In the genomic region with DNA sequence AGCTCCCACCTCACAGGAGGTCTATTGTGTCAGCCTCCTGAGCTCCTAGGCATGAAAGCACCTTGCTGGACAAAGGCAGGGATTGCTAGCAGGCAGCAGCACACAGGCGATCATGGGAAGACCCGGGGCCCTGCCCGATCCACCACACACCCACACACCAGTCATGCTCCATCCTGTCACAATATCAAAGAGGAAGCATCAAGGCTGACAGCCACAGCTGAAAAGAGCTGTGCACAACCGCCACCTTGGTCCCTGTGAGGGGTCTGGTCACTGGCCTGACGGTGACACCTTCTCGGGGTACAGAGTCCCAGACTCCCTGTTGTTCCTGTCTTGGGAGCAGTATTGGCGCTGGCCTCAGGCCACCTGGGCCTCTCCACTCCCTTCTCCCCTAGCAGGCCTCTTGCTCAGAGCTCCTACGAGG, we compare ENCODE assay signal across 23 cellular contexts.
DNase-seq lines count a peak whose midpoint lies in the region; ATAC-seq and TF ChIP-seq lines count a peak whose summit lies in the region.
"Had no signal": no experiment of that assay in that cellular context is flagged by ENCODE, and none has a peak within 500 bp of the region (broad histone marks: within the 10 kb centered on the region; RNA-seq: fewer than 3 reads in every experiment).

No MANE protein-coding gene starts in this region.

- peaks cover 5 to 19% of the 10 kb centered on the region in 2 donors for H3K27me3 Mint-ChIP-seq in effector memory CD8-positive, alpha-beta T cell
- H3K27me3 Mint-ChIP-seq: CD4-positive, CD25-positive, alpha-beta regulatory T cell had no signal

- H3K9me3 ChIP-seq in Peyer's patch, result no peaks in the 10 kb centered on the region
- no peaks in the 10 kb centered on the region for H3K9me3 ChIP-seq in lower lobe of right lung
- H3K9me3 ChIP-seq: A549, heart left ventricle, left ventricle myocardium inferior had no signal

- peaks cover 6% of the 10 kb centered on the region for H3K36me3 Mint-ChIP-seq in effector memory CD8-positive, alpha-beta T cell (ENCODE audit: insufficient read depth)
- H3K36me3 Mint-ChIP-seq: brain; CD4-positive, CD25-positive, alpha-beta regulatory T cell had no signal

- no peaks in the 10 kb centered on the region for H3K9me3 Mint-ChIP-seq in effector memory CD8-positive, alpha-beta T cell
- H3K9me3 Mint-ChIP-seq: activated T-helper 2 cell treated with anti-CD3 and anti-CD28 coated beads, Interferon-gamma antibody, Interleukin-2, Interleukin-4, amounts not matched to agents 10 μg/mL and 5 μg/mL and 100 μg/mL, durations not matched to agents 14 hours and 24 hours and 36 hours; brain; CD4-positive, CD25-positive, alpha-beta regulatory T cell had no signal

- H3K27ac Mint-ChIP-seq in effector memory CD8-positive, alpha-beta T cell, result no peak overlapping the region
- H3K27ac Mint-ChIP-seq: activated T-helper 2 cell treated with anti-CD3 and anti-CD28 coated beads, Interferon-gamma antibody, Interleukin-2, Interleukin-4, amounts not matched to agents 10 μg/mL and 5 μg/mL and 100 μg/mL, durations not matched to agents 14 hours and 24 hours and 36 hours had no signal

- TF ChIP-seq CTCF in Peyer's patch (IDR thresholded peaks at IDR 0.05) (no peak), lower lobe of right lung (IDR thresholded peaks at IDR 0.05) (no peak)

- peak; percentile 23 for DNase-seq in Right ventricle myocardium inferior (ENCODE audit: missing footprints)
- no peak for DNase-seq in left cardiac atrium
- peak in 2 of 3 donors; percentile 24 to 44 for DNase-seq in Peyer's patch
- DNase-seq in lower lobe of right lung, result peak; percentile 67
- DNase-seq in effector memory CD8-positive, alpha-beta T cell, result no peak
- no peak for DNase-seq in SIG-M5 (lab: John Stamatoyannopoulos, UW)
- no peak for DNase-seq in substantia nigra (lab: John Stamatoyannopoulos, UW)
- DNase-seq: activated CD4-positive, CD25-positive, alpha-beta regulatory T cell treated with anti-CD3 and anti-CD28 coated beads, Interleukin-2, amount 50 U/mL, for 72 hours; CD4-positive, CD25-positive, alpha-beta regulatory T cell; DMS153; Karpas-422; left ventricle myocardium inferior; NCI-H1417; NCI-H524; retina; stimulated activated CD4-positive, alpha-beta T cell treated with anti-CD3 and anti-CD28 coated beads, Interleukin-12 subunit alpha, Interleukin-12 subunit beta, amount 100 ng/mL, for 4 hours; T1000 had no signal

- no peak overlapping the region for H3K4me3 Mint-ChIP-seq in effector memory CD8-positive, alpha-beta T cell
- H3K4me3 Mint-ChIP-seq: brain had no signal

- no peaks in the 10 kb centered on the region for H3K4me1 ChIP-seq in Peyer's patch
- no peaks in the 10 kb centered on the region for H3K4me1 ChIP-seq in lower lobe of right lung
- H3K4me1 ChIP-seq: A549, heart left ventricle, left ventricle myocardium inferior had no signal

- H3K4me1 Mint-ChIP-seq in effector memory CD8-positive, alpha-beta T cell (ENCODE audit: low read depth in 2 of 2), result peaks cover 0 to 4% of the 10 kb centered on the region in 2 donors
- H3K4me1 Mint-ChIP-seq: brain; CD4-positive, CD25-positive, alpha-beta regulatory T cell had no signal

- no peak for TF ChIP-seq POLR2A in Peyer's patch (IDR thresholded peaks at IDR 0.05)

- H3K36me3 ChIP-seq in Peyer's patch, result no peaks in the 10 kb centered on the region
- H3K36me3 ChIP-seq in lower lobe of right lung, result no peaks in the 10 kb centered on the region
- H3K36me3 ChIP-seq: heart left ventricle, left ventricle myocardium inferior had no signal

- intact Hi-C loops in Right ventricle myocardium inferior (cut with DNase I) (no loop called here), left cardiac atrium (cut with DNase I) (no loop called here), lower lobe of right lung (cut with DNase I) (no loop called here)

- H3K27ac ChIP-seq in Peyer's patch (no peak overlapping the region), lower lobe of right lung (no peak overlapping the region), substantia nigra (ENCODE audit: low read depth, low read length, poor library complexity, severe bottlenecking) (no peak overlapping the region)
- H3K27ac ChIP-seq: A549, heart left ventricle, left ventricle myocardium inferior, RWPE1 had no signal

- H3K4me3 ChIP-seq in Peyer's patch, result no peak overlapping the region
- H3K4me3 ChIP-seq in lower lobe of right lung, result no peak overlapping the region
- H3K4me3 ChIP-seq: A549, heart left ventricle, left ventricle myocardium inferior had no signal

- H3K27me3 ChIP-seq in Peyer's patch (no peaks in the 10 kb centered on the region), lower lobe of right lung (ENCODE audit: low read depth) (no peaks in the 10 kb centered on the region)

- no peak for ATAC-seq in Right ventricle myocardium inferior
- ATAC-seq in left cardiac atrium, result no peak
- ATAC-seq in lower lobe of right lung, result peak; percentile 43 to 61
- no peak for ATAC-seq in effector memory CD8-positive, alpha-beta T cell (replicated peaks)
- ATAC-seq in GM18520 (IDR thresholded peaks at IDR 0.05; ENCODE audit: unreplicated experiment), result no peak
- ATAC-seq: A549, heart left ventricle had no signal

Comparison
In these comparisons a context has a peak if more than half of its experiments do, and no peak if none do; other contexts are left out.
1. DNase-seq: peak in Right ventricle myocardium inferior (single experiment), Peyer's patch (2 of 3) and lower lobe of right lung (single experiment); none in left cardiac atrium (single experiment), effector memory CD8-positive, alpha-beta T cell (0 of 3), SIG-M5 (single experiment) and substantia nigra (0 of 49).
2. ATAC-seq: peak in lower lobe of right lung (2 of 2); none in Right ventricle myocardium inferior (single experiment), left cardiac atrium (0 of 2), effector memory CD8-positive, alpha-beta T cell (single experiment) and GM18520 (single experiment).